Comparison of ENCODE assay signal across 31 cellular contexts in genomic region chr2:23776021-23776420, GRCh38.
"Had no signal": no experiment of that assay in that cellular context is flagged by ENCODE, and none has a peak within 500 bp of the region (broad histone marks: within the 10 kb centered on the region; RNA-seq: fewer than 3 reads in every experiment).

No MANE protein-coding gene starts in this region.

- H3K27ac Mint-ChIP-seq: activated CD4-positive, alpha-beta T cell treated with anti-CD3 and anti-CD28 coated beads, Interleukin-2, amount 10 ng/mL, durations not matched to agents 24 days and 14 days; activated CD8-positive, alpha-beta T cell treated with anti-CD3 and anti-CD28 coated beads for 36 hours; activated naive CD8-positive, alpha-beta T cell treated with anti-CD3 and anti-CD28 coated beads for 36 hours; activated T-cell treated with anti-CD3 and anti-CD28 coated beads, Interleukin-2, amount 50 U/mL, for 72 hours; activated T-helper 17 cell treated with anti-CD3 and anti-CD28 coated beads, Interleukin-2, amount 50 U/mL, for 72 hours had no signal

- H3K27me3 Mint-ChIP-seq: activated CD4-positive, alpha-beta T cell treated with anti-CD3 and anti-CD28 coated beads, Interleukin-2, amount 10 ng/mL, durations not matched to agents 24 days and 14 days; activated CD8-positive, alpha-beta T cell treated with anti-CD3 and anti-CD28 coated beads for 36 hours; activated naive CD8-positive, alpha-beta T cell treated with anti-CD3 and anti-CD28 coated beads for 36 hours; activated T-helper 17 cell treated with anti-CD3 and anti-CD28 coated beads, Interleukin-2, amount 50 U/mL, for 72 hours had no signal

- H3K27ac ChIP-seq: brain microvascular endothelial cell, Peyer's patch, SJCRH30, SK-N-MC had no signal

- H3K9me3 Mint-ChIP-seq: activated T-helper 17 cell treated with anti-CD3 and anti-CD28 coated beads, Interleukin-2, amount 50 U/mL, for 72 hours had no signal

- H3K36me3 ChIP-seq: brain microvascular endothelial cell had no signal

- ATAC-seq: activated CD8-positive, alpha-beta T cell treated with anti-CD3 and anti-CD28 coated beads for 36 hours; activated T-cell treated with anti-CD3 and anti-CD28 coated beads, Interleukin-2, amount 50 U/mL, for 72 hours; activated T-helper 17 cell treated with anti-CD3 and anti-CD28 coated beads, Interleukin-2, amount 50 U/mL, for 72 hours; K562; PC-3 had no signal

- H3K27me3 ChIP-seq: brain microvascular endothelial cell, Peyer's patch, SJCRH30 had no signal

- H3K9me3 ChIP-seq: Peyer's patch, SJCRH30 had no signal

- H3K4me3 ChIP-seq: K562, Peyer's patch, SJCRH30, SK-N-MC had no signal

- H3K4me1 ChIP-seq: Peyer's patch, SJCRH30 had no signal

- H3K4me3 Mint-ChIP-seq: activated CD4-positive, alpha-beta T cell treated with anti-CD3 and anti-CD28 coated beads, Interleukin-2, amount 10 ng/mL, durations not matched to agents 24 days and 14 days; activated CD8-positive, alpha-beta T cell treated with anti-CD3 and anti-CD28 coated beads for 36 hours; activated naive CD8-positive, alpha-beta T cell treated with anti-CD3 and anti-CD28 coated beads for 36 hours; activated T-cell treated with anti-CD3 and anti-CD28 coated beads, Interleukin-2, amount 50 U/mL, for 72 hours; activated T-helper 17 cell treated with anti-CD3 and anti-CD28 coated beads, Interleukin-2, amount 50 U/mL, for 72 hours had no signal

- FAIRE-seq: K562 had no signal

- H3K4me1 Mint-ChIP-seq: activated CD4-positive, alpha-beta T cell treated with anti-CD3 and anti-CD28 coated beads, Interleukin-2, amount 10 ng/mL, durations not matched to agents 24 days and 14 days; activated naive CD8-positive, alpha-beta T cell treated with anti-CD3 and anti-CD28 coated beads for 36 hours; activated T-helper 17 cell treated with anti-CD3 and anti-CD28 coated beads, Interleukin-2, amount 50 U/mL, for 72 hours had no signal

- DNase-seq: activated CD4-positive, alpha-beta T cell treated with anti-CD3 and anti-CD28 coated beads, Interleukin-2, amount 10 ng/mL, durations not matched to agents 24 days and 14 days; activated CD4-positive, alpha-beta T cell treated with anti-CD3 and anti-CD28 coated beads, Interleukin-2, amount 50 U/mL, for 4 hours; activated CD8-positive, alpha-beta T cell treated with anti-CD3 and anti-CD28 coated beads for 36 hours; activated effector memory CD4-positive, alpha-beta T cell treated with anti-CD3 and anti-CD28 coated beads, Interleukin-2, amount 50 U/mL, for 16 hours; activated naive CD4-positive, alpha-beta T cell; activated naive CD4-positive, alpha-beta T cell treated with anti-CD3 and anti-CD28 coated beads, Interleukin-2, amount 50 U/mL, for 16 hours; activated naive CD8-positive, alpha-beta T cell treated with anti-CD3 and anti-CD28 coated beads for 36 hours; activated T-cell treated with anti-CD3 and anti-CD28 coated beads, Interleukin-2, amount 50 U/mL, for 1 hour; activated T-cell treated with anti-CD3 and anti-CD28 coated beads, Interleukin-2, amount 50 U/mL, for 72 hours; amniotic stem cell; aorta; brain microvascular endothelial cell; MM.1S; MV-4-11; NCI-H1092; NCI-H1436 treated with DMSO at 0.1 percent for 48 hours; NCI-H1694 treated with DMSO at 0.1 percent for 48 hours; NCI-H2029; NCI-H345; NCI-H510A; NCI-H526; NCI-H748 treated with DMSO at 0.1 percent for 48 hours; NK-92 treated with Interleukin-12 subunit alpha and Interleukin-12 subunit beta, amount 100 ng/mL, for 24 hours; PC-3; Peyer's patch; Right ventricle myocardium superior; SJCRH30; T1000 had no signal
